Comparison of ENCODE assay signal across 8 cellular contexts in genomic region chr6:122789862-122790739, GRCh38. TPM values are rescaled to one million over a fixed set of nuclear protein-coding genes. Genes with fewer than 3 reads are reported as not detected.
A peak's percentile ranks its signal among the peaks of the same experiment; 100 is the strongest.
DNase-seq lines count a peak whose midpoint lies in the region; ATAC-seq and TF ChIP-seq lines count a peak whose summit lies in the region.

No MANE protein-coding gene starts in this region.

- H3K27me3 ChIP-seq in MG63 (0 out of 2 replicates have a peak, but pooled peaks cover 2% of the 10 kb centered on the region), fibroblast of lung (ENCODE audit: control insufficient read depth, insufficient read depth, low read length) (no peaks in the 10 kb centered on the region)

- intact Hi-C loops in activated CD4-positive, alpha-beta T cell treated with anti-CD3 and anti-CD28 coated beads, Interleukin-2, amount 10 ng/mL, durations not matched to agents 24 days and 14 days (cut with micrococcal nuclease) = loop anchor here (2.0 kb wide), 2 partner anchors 39 to 49 kb away; no protein-coding TSS in a partner anchor

- H3K9ac ChIP-seq in fibroblast of lung (ENCODE audit: insufficient read depth, low read length) = peak overlapping the region; percentile 93

- H3K36me3 ChIP-seq in MG63 (no peaks in the 10 kb centered on the region), fibroblast of lung (ENCODE audit: control insufficient read depth, insufficient read depth, low read length) (no peaks in the 10 kb centered on the region)

- H3K9me3 Mint-ChIP-seq in activated CD4-positive, alpha-beta T cell treated with anti-CD3 and anti-CD28 coated beads, Interleukin-2, amount 10 ng/mL, durations not matched to agents 24 days and 14 days = no peaks in the 10 kb centered on the region
- H3K9me3 Mint-ChIP-seq in WTC11 = no peaks in the 10 kb centered on the region
- H3K9me3 Mint-ChIP-seq in nephron = no peaks in the 10 kb centered on the region

- H3K9me3 ChIP-seq in MG63 (no peaks in the 10 kb centered on the region), fibroblast of lung (ENCODE audit: control insufficient read depth, insufficient read depth, low read depth, low read length) (no peaks in the 10 kb centered on the region)

- peaks cover 19% of the 10 kb centered on the region for H3K4me1 Mint-ChIP-seq in activated CD4-positive, alpha-beta T cell treated with anti-CD3 and anti-CD28 coated beads, Interleukin-2, amount 10 ng/mL, durations not matched to agents 24 days and 14 days
- peaks cover 59% of the 10 kb centered on the region for H3K4me1 Mint-ChIP-seq in WTC11
- H3K4me1 Mint-ChIP-seq in nephron = peaks cover 43% of the 10 kb centered on the region

- no peaks in the 10 kb centered on the region for H4K20me1 ChIP-seq in fibroblast of lung (ENCODE audit: control insufficient read depth, extremely low read depth, insufficient read depth, low read length)

- H3K4me2 ChIP-seq in fibroblast of lung (ENCODE audit: extremely low read depth, insufficient read depth, low read length) = peak overlapping the region; percentile 79

- H3K27ac Mint-ChIP-seq in activated CD4-positive, alpha-beta T cell treated with anti-CD3 and anti-CD28 coated beads, Interleukin-2, amount 10 ng/mL, durations not matched to agents 24 days and 14 days = peak overlapping the region; percentile 84
- H3K27ac Mint-ChIP-seq in WTC11 = peak overlapping the region; percentile 98
- H3K27ac Mint-ChIP-seq in nephron = peak overlapping the region; percentile 81 to 94 (median 85)

- peak overlapping the region; percentile 90 for H3K27ac ChIP-seq in fibroblast of lung (ENCODE audit: insufficient read depth, low read length)

- peaks cover 2% of the 10 kb centered on the region for H3K36me3 Mint-ChIP-seq in activated CD4-positive, alpha-beta T cell treated with anti-CD3 and anti-CD28 coated beads, Interleukin-2, amount 10 ng/mL, durations not matched to agents 24 days and 14 days (ENCODE audit: low read depth)
- H3K36me3 Mint-ChIP-seq in WTC11 (no peaks in the 10 kb centered on the region), nephron (ENCODE audit: low read depth) (no peaks in the 10 kb centered on the region)

- H2AFZ ChIP-seq in fibroblast of lung (ENCODE audit: low read length) = peak overlapping the region; percentile 90

- H3K4me3 Mint-ChIP-seq in activated CD4-positive, alpha-beta T cell treated with anti-CD3 and anti-CD28 coated beads, Interleukin-2, amount 10 ng/mL, durations not matched to agents 24 days and 14 days = peak overlapping the region; percentile 91
- peak overlapping the region; percentile 75 for H3K4me3 Mint-ChIP-seq in WTC11
- peak overlapping the region; percentile 83 to 95 (median 86) for H3K4me3 Mint-ChIP-seq in nephron

- peaks cover 6% of the 10 kb centered on the region for H3K4me1 ChIP-seq in fibroblast of lung (ENCODE audit: control insufficient read depth, extremely low read depth, insufficient read depth, low read length)

- peak; percentile 70 for DNase-seq in activated CD4-positive, alpha-beta T cell treated with anti-CD3 and anti-CD28 coated beads, Interleukin-2, amount 10 ng/mL, durations not matched to agents 24 days and 14 days
- no peak for DNase-seq in activated CD4-positive, alpha-beta T cell treated with anti-CD3 and anti-CD28 coated beads, Interleukin-2, amount 50 U/mL, for 1 hour
- DNase-seq in HCEC 1CT = peak; percentile 39
- DNase-seq in MG63 = no peak
- peak; percentile 42 for DNase-seq in WTC11 (ENCODE audit: low spot score)
- DNase-seq in fibroblast of lung (ENCODE audit: low read depth in 2 of 2) = peak; percentile 33 to 38
- no peak for DNase-seq in HUDEP-2 (lab: John Stamatoyannopoulos, UW; ENCODE audit: unreplicated experiment in 76 of 76)

- CTCF ChIA-PET in WTC11 (lab: Charles Lee) = interaction anchor here (0.7 to 2.0 kb wide), 19 partner anchors 9 to 309 kb away, joined by 3 to 17 read pairs (median 4); partner anchors contain the start of gene PKIB

- H3K4me3 ChIP-seq in MG63 (peak overlapping the region; percentile 76), fibroblast of lung (replicated peaks in 1 of 4; ENCODE audit: control extremely low read depth in 1 of 4, insufficient read depth in 1 of 4, low read depth in 3 of 4, low read length in 4 of 4) (peak overlapping the region; percentile 75 to 92 (median 86))

- peaks cover 64% of the 10 kb centered on the region for H3K27me3 Mint-ChIP-seq in activated CD4-positive, alpha-beta T cell treated with anti-CD3 and anti-CD28 coated beads, Interleukin-2, amount 10 ng/mL, durations not matched to agents 24 days and 14 days
- H3K27me3 Mint-ChIP-seq in WTC11 (ENCODE audit: low read depth) (peaks cover 52% of the 10 kb centered on the region), nephron (ENCODE audit: low read depth) (no peaks in the 10 kb centered on the region)

- no peak for TF ChIP-seq CTCF in WTC11 (IDR thresholded peaks at IDR 0.05)
- TF ChIP-seq CTCF in fibroblast of lung (conservative IDR thresholded peaks at IDR 0.05 in 1 of 2, IDR thresholded peaks at IDR 0.05 in 1 of 2; ENCODE audit: low read depth in 1 of 2, low read length in 2 of 2) = peak; percentile 8 to 14
- peak in 1 of 3 experiments; percentile 7 for TF ChIP-seq CTCF in nephron (IDR thresholded peaks at IDR 0.05; ENCODE audit: unreplicated experiment in 3 of 3)

- ATAC-seq in WTC11 = peak; percentile 19

- H3K79me2 ChIP-seq in fibroblast of lung (ENCODE audit: control insufficient read depth, insufficient read depth, low read length) = peaks cover 5% of the 10 kb centered on the region

- POLR2A ChIA-PET in WTC11 (lab: Charles Lee) = interaction anchor here (1.7 kb wide), 1 partner anchor 50 kb away, joined by 5 read pairs; no protein-coding TSS in a partner anchor

TF ChIP-seq in WTC11, 78 proteins besides CTCF, POLR2A, EP300 and RAD21 (continues in another document):
- no peak for TF ChIP-seq ATF2 (CRISPR knock-in tag; IDR thresholded peaks at IDR 0.05; ENCODE audit: borderline replicate concordance, low read depth)
- no peak for TF ChIP-seq IRF2 (CRISPR knock-in tag; IDR thresholded peaks at IDR 0.05; ENCODE audit: borderline replicate concordance, low read depth)
- TF ChIP-seq ZNF263 (CRISPR knock-in tag; IDR thresholded peaks at IDR 0.05; ENCODE audit: low read depth) = no peak
- TF ChIP-seq CREM (CRISPR knock-in tag; IDR thresholded peaks at IDR 0.05) = no peak
- TF ChIP-seq PREB (CRISPR knock-in tag; IDR thresholded peaks at IDR 0.05; ENCODE audit: borderline replicate concordance) = no peak

RNA-seq across cellular contexts. Expression of gene SMPDL3A, which starts 1.0 kb away (rescaled TPM):
- 0.28 and 0.42 TPM in 2 replicates for total RNA-seq in activated CD4-positive, alpha-beta T cell treated with anti-CD3 and anti-CD28 coated beads, Interleukin-2, amount 10 ng/mL, durations not matched to agents 24 days and 14 days
- 2.0 and 2.1 TPM in 2 replicates for total RNA-seq in MG63 (2014; rRNA removed; shearing (Covaris generic); ENCODE audit: low replicate concordance)
- 2.0 to 2.8 TPM (median 2.1 TPM) in 3 replicates for total RNA-seq in WTC11 (2021)
- total RNA-seq in fibroblast of lung = 19.8 and 51.4 TPM in 2 replicates
- polyA plus RNA-seq in fibroblast of lung = 29.7 and 30.5 TPM in 2 replicates
- 16.6 and 19.6 TPM in 2 replicates for polyA plus RNA-seq in fibroblast of lung (2012)
- polyA minus RNA-seq in fibroblast of lung (ENCODE audit: low replicate concordance) = 2.9 and 3.6 TPM in 2 replicates

RNA-seq across cellular contexts. Expression of gene FABP7, which starts 10.6 kb away (rescaled TPM):
- not detected in 2 replicates for total RNA-seq in activated CD4-positive, alpha-beta T cell treated with anti-CD3 and anti-CD28 coated beads, Interleukin-2, amount 10 ng/mL, durations not matched to agents 24 days and 14 days
- total RNA-seq in MG63 (2014; rRNA removed; shearing (Covaris generic); ENCODE audit: low replicate concordance) = not detected in 2 replicates
- total RNA-seq in WTC11 (2021) (5.9 to 7.2 TPM (median 7.0 TPM) in 3 replicates), fibroblast of lung (not detected in 2 replicates)
- not detected in 2 replicates for polyA plus RNA-seq in fibroblast of lung
- not detected in 2 replicates for polyA plus RNA-seq in fibroblast of lung (2012)
- polyA minus RNA-seq in fibroblast of lung (ENCODE audit: low replicate concordance) = not detected in 2 replicates

Comparison
In these comparisons a context has a peak if more than half of its experiments do, and no peak if none do; other contexts are left out.
1. DNase-seq: peak in activated CD4-positive, alpha-beta T cell treated with anti-CD3 and anti-CD28 coated beads, Interleukin-2, amount 10 ng/mL, durations not matched to agents 24 days and 14 days (single experiment), HCEC 1CT (single experiment), WTC11 (single experiment) and fibroblast of lung (2 of 2); none in activated CD4-positive, alpha-beta T cell treated with anti-CD3 and anti-CD28 coated beads, Interleukin-2, amount 50 U/mL, for 1 hour (single experiment), MG63 (single experiment) and HUDEP-2 (0 of 76).
2. Peak in every context shown above with its lines, with median percentiles within 50 percentile points of each other: H3K27ac Mint-ChIP-seq and H3K4me3 Mint-ChIP-seq.